Comparison of ENCODE assay signal across 8 cellular contexts in the genomic region with DNA sequence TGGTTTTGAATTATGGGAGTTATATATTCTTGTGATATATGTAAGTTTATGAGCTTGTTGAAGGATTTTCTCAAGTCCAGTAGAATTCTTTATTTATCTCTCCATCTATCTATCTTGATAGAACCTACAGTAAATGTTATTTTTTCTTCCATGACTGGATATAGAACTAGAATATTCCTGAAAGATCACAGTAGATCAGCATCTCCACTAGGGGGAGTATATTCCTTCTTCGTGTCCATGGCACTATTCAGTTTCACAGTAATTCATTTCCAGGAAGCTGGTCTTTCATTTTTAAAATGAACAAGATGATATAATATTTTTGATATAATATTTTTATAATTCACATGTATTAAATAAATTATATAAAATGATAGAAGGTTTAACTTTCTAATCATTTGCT. TPM values are rescaled to one million over a fixed set of nuclear protein-coding genes. Genes with fewer than 3 reads are reported as not detected.
DNase-seq lines count a peak whose midpoint lies in the region; ATAC-seq lines count a peak whose summit lies in the region.

No MANE protein-coding gene starts in this region.

- in situ Hi-C loops in Caki2 (cut with HindIII; ENCODE audit: low pct_unique_long_range_greater_than_20kb, low sequenced_read_pairs) = no loop called here

- DNase-seq in Caki2 (ENCODE audit: low read depth) = peak; percentile 5
- DNase-seq in LoVo (ENCODE audit: low spot score) = peak; percentile 27
- DNase-seq in SKM-1 treated with dmso at 0.1 percent for 144 hours (lab: John Stamatoyannopoulos, UW; ENCODE audit: unreplicated experiment) = peak; percentile 43
- DNase-seq in iris pigment epithelial cell (ENCODE audit: low read depth) = peak; percentile 1
- no peak for DNase-seq in GOT3 (lab: John Stamatoyannopoulos, UW)

- ATAC-seq in GM21381 (IDR thresholded peaks at IDR 0.05; ENCODE audit: unreplicated experiment) = no peak
- ATAC-seq in GM21825 (IDR thresholded peaks at IDR 0.05; ENCODE audit: unreplicated experiment) = no peak
- ATAC-seq in HG03045 (IDR thresholded peaks at IDR 0.05; ENCODE audit: unreplicated experiment) = no peak

RNA-seq across cellular contexts. Expression of a gene that starts 18.8 kb away (rescaled TPM):
- not detected in 2 replicates for total RNA-seq in Caki2 (2014; rRNA removed; shearing (Covaris generic); ENCODE audit: low replicate concordance)
